8 cellular contexts compared by ENCODE assay signal in the genomic region with DNA sequence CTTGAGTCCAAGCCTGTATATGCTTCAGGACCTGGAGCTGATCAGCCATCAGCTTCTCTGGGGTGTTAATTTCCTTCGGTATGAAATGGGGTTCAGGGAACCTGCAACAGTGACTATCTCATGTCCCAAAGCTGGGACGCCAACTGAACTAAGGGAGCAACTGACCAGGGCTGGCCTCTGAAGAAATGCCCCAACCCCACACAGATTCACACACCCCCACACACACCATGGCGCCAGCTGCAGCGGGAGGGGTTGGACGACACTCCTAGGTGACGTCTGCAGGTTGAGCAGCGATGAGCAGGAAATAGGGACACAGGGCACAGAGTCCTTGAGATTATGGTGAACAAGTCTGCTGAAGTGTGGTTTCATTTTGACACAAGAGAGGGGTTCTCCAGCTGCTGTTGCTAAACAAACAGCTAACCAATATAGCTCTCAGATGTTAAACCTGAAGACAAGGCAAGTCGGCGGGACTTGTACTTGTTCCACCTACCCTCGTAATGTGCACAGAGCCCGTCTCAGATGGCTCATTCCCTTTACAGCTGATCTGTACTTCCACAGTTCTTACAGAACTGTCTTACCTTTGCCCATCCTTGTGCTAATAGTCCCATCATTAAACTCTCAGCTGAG. TPM values are rescaled to one million over a fixed set of nuclear protein-coding genes. Genes with fewer than 3 reads are reported as not detected.
DNase-seq lines count a peak whose midpoint lies in the region; ATAC-seq and TF ChIP-seq lines count a peak whose summit lies in the region.

No MANE protein-coding gene starts in this region.

- peak; percentile 89 for ATAC-seq in activated CD4-positive, alpha-beta T cell treated with anti-CD3 and anti-CD28 coated beads for 36 hours
- peak; percentile 82 for ATAC-seq in HG02981 (IDR thresholded peaks at IDR 0.05; ENCODE audit: unreplicated experiment)

- no peaks in the 10 kb centered on the region for H3K27me3 ChIP-seq in spleen (replicated peaks in 1 of 7)

- peak overlapping the region; percentile 52 for H3K27ac Mint-ChIP-seq in activated CD4-positive, alpha-beta T cell treated with anti-CD3 and anti-CD28 coated beads for 36 hours
- H3K27ac Mint-ChIP-seq in glutamatergic neuron (ENCODE audit: unreplicated experiment), result no peak overlapping the region

- no peak for TF ChIP-seq CTCF in VCaP (conservative IDR thresholded peaks at IDR 0.05)
- TF ChIP-seq CTCF in spleen (IDR thresholded peaks at IDR 0.05 in 8 of 11, conservative IDR thresholded peaks at IDR 0.05 in 3 of 11), result no peak
- no peak for TF ChIP-seq CTCF in glutamatergic neuron (IDR thresholded peaks at IDR 0.05; ENCODE audit: partially characterized antibody, unreplicated experiment)
- no peak for TF ChIP-seq CTCF in foreskin fibroblast (IDR thresholded peaks at IDR 0.05; ENCODE audit: low read depth, low read length)

- H3K4me1 Mint-ChIP-seq in activated CD4-positive, alpha-beta T cell treated with anti-CD3 and anti-CD28 coated beads for 36 hours, result peaks cover 11% of the 10 kb centered on the region
- H3K4me1 Mint-ChIP-seq in glutamatergic neuron (ENCODE audit: low read depth, unreplicated experiment), result no peaks in the 10 kb centered on the region

- H3K4me3 ChIP-seq in spleen (peak overlapping the region in 1 of 8 donors; percentile 33), foreskin fibroblast (ENCODE audit: low read depth in 1 of 2, low read length in 2 of 2) (no peak overlapping the region)

- no peak for TF ChIP-seq POLR2A in spleen (IDR thresholded peaks at IDR 0.05)

- H3K27ac ChIP-seq in VCaP (0 out of 2 replicates have a peak overlapping the region, but pooled peaks have one; percentile 5), spleen (no peak overlapping the region)

- DNase-seq in activated CD4-positive, alpha-beta T cell treated with anti-CD3 and anti-CD28 coated beads for 36 hours, result peak; percentile 68
- no peak for DNase-seq in activated CD4-positive, alpha-beta T cell treated with anti-CD3 and anti-CD28 coated beads for 1 hour
- DNase-seq in stimulated activated CD4-positive, alpha-beta T cell treated with anti-CD3 and anti-CD28 coated beads, Interleukin-4, amount 100 ng/mL, for 1 hour, result peak; percentile 27
- DNase-seq in spleen (no peak), glutamatergic neuron (no peak), foreskin fibroblast (no peak)

- POLR2A ChIA-PET in activated CD4-positive, alpha-beta T cell treated with anti-CD3 and anti-CD28 coated beads for 36 hours (lab: Charles Lee), result interaction anchor here (0.6 to 1.6 kb wide), 5 partner anchors 39 to 1502 kb away, joined by 3 to 7 read pairs (median 5); no protein-coding TSS in a partner anchor

- no peaks in the 10 kb centered on the region for H3K27me3 Mint-ChIP-seq in activated CD4-positive, alpha-beta T cell treated with anti-CD3 and anti-CD28 coated beads for 36 hours
- no peaks in the 10 kb centered on the region for H3K27me3 Mint-ChIP-seq in glutamatergic neuron (ENCODE audit: unreplicated experiment)

- WGBS in spleen, 5 donors, result 56 to 69% (median 66%) methylated on average over 4 to 11 of the region's 11 CpGs

- CTCF ChIA-PET in activated CD4-positive, alpha-beta T cell treated with anti-CD3 and anti-CD28 coated beads for 36 hours (lab: Charles Lee), result interaction anchor here (0.6 to 1.1 kb wide), 4 partner anchors 43 to 145 kb away, joined by 3 read pairs; no protein-coding TSS in a partner anchor

- H3K36me3 Mint-ChIP-seq in activated CD4-positive, alpha-beta T cell treated with anti-CD3 and anti-CD28 coated beads for 36 hours (ENCODE audit: low read depth), result no peaks in the 10 kb centered on the region
- H3K36me3 Mint-ChIP-seq in glutamatergic neuron (ENCODE audit: unreplicated experiment), result no peaks in the 10 kb centered on the region

- intact Hi-C loops in activated CD4-positive, alpha-beta T cell treated with anti-CD3 and anti-CD28 coated beads for 36 hours (cut with DNase I, micrococcal nuclease), result loop anchor here (1.0 to 5.0 kb wide), 3 partner anchors 54 to 225 kb away; no protein-coding TSS in a partner anchor
- intact Hi-C loops in spleen (cut with DNase I; ENCODE audit: low total_unique reads), result no loop called here

- H3K9me3 ChIP-seq in spleen, result no peaks in the 10 kb centered on the region

- no peaks in the 10 kb centered on the region for H3K4me1 ChIP-seq in spleen

- H3K36me3 ChIP-seq in spleen, result no peaks in the 10 kb centered on the region

- H3K4me3 Mint-ChIP-seq in activated CD4-positive, alpha-beta T cell treated with anti-CD3 and anti-CD28 coated beads for 36 hours, result peak overlapping the region; percentile 55
- H3K4me3 Mint-ChIP-seq in glutamatergic neuron (ENCODE audit: unreplicated experiment), result no peak overlapping the region

- H3K9me3 Mint-ChIP-seq in activated CD4-positive, alpha-beta T cell treated with anti-CD3 and anti-CD28 coated beads for 36 hours (ENCODE audit: low read depth), result no peaks in the 10 kb centered on the region
- peaks cover 1% of the 10 kb centered on the region for H3K9me3 Mint-ChIP-seq in glutamatergic neuron (ENCODE audit: unreplicated experiment)

RNA-seq across cellular contexts. Expression of a gene that starts 7.5 kb away (rescaled TPM):
- total RNA-seq in activated CD4-positive, alpha-beta T cell treated with anti-CD3 and anti-CD28 coated beads for 36 hours, result 10 to 100 TPM; 26.3 to 29.6 TPM
- 1 to 10 TPM; 1.6 to 7.4 (median 2.5) TPM for total RNA-seq in spleen
- polyA plus RNA-seq in spleen, result 1 to 10 TPM in 2 of 3 donors, under 1 TPM in 1; 1.00 to 2.0 (median 2.0) TPM
- total RNA-seq in glutamatergic neuron (ENCODE audit: unreplicated experiment), result not detected

Comparison
In these comparisons a context has a peak if more than half of its experiments do, and no peak if none do; other contexts are left out.
1. DNase-seq: peak in activated CD4-positive, alpha-beta T cell treated with anti-CD3 and anti-CD28 coated beads for 36 hours (single experiment) and stimulated activated CD4-positive, alpha-beta T cell treated with anti-CD3 and anti-CD28 coated beads, Interleukin-4, amount 100 ng/mL, for 1 hour (single experiment); none in activated CD4-positive, alpha-beta T cell treated with anti-CD3 and anti-CD28 coated beads for 1 hour (single experiment), spleen (single experiment), glutamatergic neuron (single experiment) and foreskin fibroblast (0 of 2).